8 cellular contexts compared by ENCODE assay signal in genomic region chr1:19311931-19312781, GRCh38. TPM values are rescaled to one million over a fixed set of nuclear protein-coding genes. Genes with fewer than 3 reads are reported as not detected.
DNase-seq lines count a peak whose midpoint lies in the region; ATAC-seq lines count a peak whose summit lies in the region.

TSS of gene AKR7A2 (minus strand) at chr1:19312144. CDS start at chr1:19312124, 20 bp downstream.
TSS of gene SLC66A1 (plus strand) at chr1:19312326. CDS start at chr1:19317678, 5,352 bp downstream.

- DNase-seq in COLO829 (ENCODE audit: low spot score) (peak; percentile 93), HT1080 (ENCODE audit: low read depth) (peak; percentile 88), NOMO-1 treated with DMSO at 0.1 percent for 48 hours (lab: John Stamatoyannopoulos, UW; ENCODE audit: unreplicated experiment) (peak; percentile 86), mesendoderm (peak; percentile 94)
- DNase-seq in activated CD8-positive, alpha-beta memory T cell treated with anti-CD3 and anti-CD28 coated beads, Interleukin-2, amount 50 U/mL, for 24 hours (ENCODE audit: extremely low read depth) = peak; percentile 50
- peak; percentile 89 for DNase-seq in stimulated activated CD8-positive, alpha-beta memory T cell treated with anti-CD3 and anti-CD28 coated beads, Interleukin-12 subunit alpha, Interleukin-12 subunit beta, amount 100 ng/mL, for 4 hours (ENCODE audit: low read depth)

- H3K79me1 ChIP-seq in mesendoderm (ENCODE audit: low read length) = peaks cover 16% of the 10 kb centered on the region

- no peaks in the 10 kb centered on the region for H3K27me3 ChIP-seq in endocrine pancreas (ENCODE audit: control insufficient read depth, insufficient read depth, low read length)
- H3K27me3 ChIP-seq in mesendoderm (ENCODE audit: insufficient read depth, low read length, poor library complexity) = no peaks in the 10 kb centered on the region

- H3K36me3 ChIP-seq in endocrine pancreas (ENCODE audit: control insufficient read depth, insufficient read depth, low read length) (no peaks in the 10 kb centered on the region), mesendoderm (ENCODE audit: control insufficient read depth, insufficient read depth, low read length) (no peaks in the 10 kb centered on the region)

- no peaks in the 10 kb centered on the region for H3K79me2 ChIP-seq in mesendoderm (ENCODE audit: control insufficient read depth, insufficient read depth, low read length)

- H4K8ac ChIP-seq in mesendoderm (ENCODE audit: low read depth, low read length) = no peak within 1 kb of the TSS

- H3K4me3 ChIP-seq in endocrine pancreas (ENCODE audit: control insufficient read depth, insufficient read depth, low read length) = peak within 1 kb of the TSS; percentile 60
- peak within 1 kb of the TSS; percentile 73 for H3K4me3 ChIP-seq in mesendoderm (ENCODE audit: low read length)

- H3K9ac ChIP-seq in endocrine pancreas (ENCODE audit: control insufficient read depth, insufficient read depth, low read length) = peak within 1 kb of the TSS; percentile 62
- peak within 1 kb of the TSS; percentile 96 for H3K9ac ChIP-seq in mesendoderm (ENCODE audit: low read length)

- H3K4me2 ChIP-seq in mesendoderm (ENCODE audit: low read length) = peak within 1 kb of the TSS; percentile 94

- no peak within 1 kb of the TSS for H4K5ac ChIP-seq in mesendoderm (ENCODE audit: low read length)

- ATAC-seq in GM21367 (IDR thresholded peaks at IDR 0.05; ENCODE audit: unreplicated experiment) = peak; percentile 62

- H2BK15ac ChIP-seq in mesendoderm (replicated peaks; ENCODE audit: low read depth) = no peak within 1 kb of the TSS

- no peak within 1 kb of the TSS for H2BK5ac ChIP-seq in mesendoderm (ENCODE audit: low read length)

- WGBS in mesendoderm (ENCODE audit: extremely low coverage, insufficient coverage, low lambda C conversion rate) = no CpG with 5 or more reads among the region's 105 CpGs

- no peak within 1 kb of the TSS for H2BK120ac ChIP-seq in mesendoderm (ENCODE audit: low read depth, low read length)

- peak within 1 kb of the TSS; percentile 10 for H3K27ac ChIP-seq in mesendoderm (ENCODE audit: low read depth, low read length)

- H3K23ac ChIP-seq in mesendoderm (ENCODE audit: low read length) = peak within 1 kb of the TSS; percentile 100

- H3K9me3 ChIP-seq in endocrine pancreas (ENCODE audit: control insufficient read depth, low read length) = no peaks in the 10 kb centered on the region

- peak within 1 kb of the TSS; percentile 97 for H3K56ac ChIP-seq in mesendoderm (ENCODE audit: low read length)

- H3K4ac ChIP-seq in mesendoderm (ENCODE audit: low read depth, low read length) = peak within 1 kb of the TSS; percentile 17

- H3K18ac ChIP-seq in mesendoderm (ENCODE audit: low read length) = peak within 1 kb of the TSS; percentile 62

- no peak within 1 kb of the TSS for H2AK5ac ChIP-seq in mesendoderm (ENCODE audit: low read length)

- H3K4me1 ChIP-seq in endocrine pancreas (ENCODE audit: control insufficient read depth, insufficient read depth, low read length) (no peaks in the 10 kb centered on the region), mesendoderm (ENCODE audit: control insufficient read depth, low read depth, low read length) (peaks cover 5% of the 10 kb centered on the region)

RNA-seq across cellular contexts. Expression of gene AKR7A2, which starts in this region (rescaled TPM):
- total RNA-seq in HT1080 (2014; rRNA removed; shearing (Covaris generic)) = 124 and 139 TPM in 2 replicates
- polyA plus RNA-seq in HT1080 (2015; cell fraction: cytosol; rRNA removed) = 119 and 160 TPM in 2 replicates
- polyA plus RNA-seq in HT1080 (2015; cell fraction: nucleus; rRNA removed) = 62.8 and 78.3 TPM in 2 replicates
- 22.1 TPM for polyA plus RNA-seq in mesendoderm (2013, experiment 1 of 2)
- 22.1 TPM for polyA plus RNA-seq in mesendoderm (2013, experiment 2 of 2)

RNA-seq across cellular contexts. Expression of gene SLC66A1, which starts in this region (rescaled TPM):
- total RNA-seq in HT1080 (2014; rRNA removed; shearing (Covaris generic)) = 23.6 and 26.9 TPM in 2 replicates
- polyA plus RNA-seq in HT1080 (2015; cell fraction: cytosol; rRNA removed) = 17.1 and 21.2 TPM in 2 replicates
- polyA plus RNA-seq in HT1080 (2015; cell fraction: nucleus; rRNA removed) = 26.4 and 27.0 TPM in 2 replicates
- polyA plus RNA-seq in mesendoderm (2013, experiment 1 of 2) = 8.8 TPM
- polyA plus RNA-seq in mesendoderm (2013, experiment 2 of 2) = 8.8 TPM

Comparison
In these comparisons a context has a peak if more than half of its experiments do, and no peak if none do; other contexts are left out.
1. Peak in every context shown above with its lines: DNase-seq, ATAC-seq, H3K4me3 ChIP-seq and H3K27ac ChIP-seq.